1 cellular context compared by ENCODE assay signal in the genomic region with DNA sequence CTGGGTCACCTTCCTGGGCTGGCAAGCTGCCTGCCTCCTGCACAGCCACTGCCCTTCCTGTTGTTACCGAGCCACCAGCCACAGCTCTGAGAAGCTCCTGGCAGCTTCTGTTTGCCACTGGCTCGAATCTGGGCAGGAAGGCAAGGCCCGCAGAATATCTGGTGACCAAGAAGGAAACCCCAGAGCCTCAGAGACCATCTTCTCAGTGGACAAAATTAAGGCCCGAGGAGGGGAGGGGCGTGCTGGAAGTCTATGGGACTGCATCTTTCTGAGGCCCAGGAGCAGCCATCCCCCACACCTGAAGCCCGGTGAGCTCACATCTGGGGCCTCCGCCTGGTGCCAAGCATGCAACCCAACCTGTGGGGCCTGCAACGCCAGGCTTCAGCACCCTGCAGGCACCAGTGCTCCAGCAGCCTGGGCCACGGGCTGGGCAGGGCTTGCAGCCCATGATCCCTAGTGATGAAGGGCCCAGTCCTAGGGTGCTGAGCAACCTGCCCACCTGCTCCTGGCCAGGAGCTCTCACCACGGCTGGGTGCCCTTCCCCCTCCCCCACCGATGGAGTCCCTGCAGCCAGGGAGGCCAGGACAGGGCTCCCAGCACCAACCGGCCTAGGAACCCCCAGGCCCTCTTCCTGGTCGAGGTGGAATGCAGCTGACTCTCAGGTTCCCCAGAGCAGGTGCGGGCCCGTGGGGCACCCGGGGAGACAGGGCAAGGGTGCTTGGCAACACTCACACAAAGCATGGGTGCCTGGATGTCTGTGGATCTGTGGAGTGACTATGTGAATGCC.
TF ChIP-seq lines count a peak whose summit lies in the region.

No MANE protein-coding gene starts in this region.

TF ChIP-seq in HEK293, 187 proteins besides CTCF, POLR2A, EP300 and RAD21 (continued from another document):
- TF ChIP-seq, protein P1, sequence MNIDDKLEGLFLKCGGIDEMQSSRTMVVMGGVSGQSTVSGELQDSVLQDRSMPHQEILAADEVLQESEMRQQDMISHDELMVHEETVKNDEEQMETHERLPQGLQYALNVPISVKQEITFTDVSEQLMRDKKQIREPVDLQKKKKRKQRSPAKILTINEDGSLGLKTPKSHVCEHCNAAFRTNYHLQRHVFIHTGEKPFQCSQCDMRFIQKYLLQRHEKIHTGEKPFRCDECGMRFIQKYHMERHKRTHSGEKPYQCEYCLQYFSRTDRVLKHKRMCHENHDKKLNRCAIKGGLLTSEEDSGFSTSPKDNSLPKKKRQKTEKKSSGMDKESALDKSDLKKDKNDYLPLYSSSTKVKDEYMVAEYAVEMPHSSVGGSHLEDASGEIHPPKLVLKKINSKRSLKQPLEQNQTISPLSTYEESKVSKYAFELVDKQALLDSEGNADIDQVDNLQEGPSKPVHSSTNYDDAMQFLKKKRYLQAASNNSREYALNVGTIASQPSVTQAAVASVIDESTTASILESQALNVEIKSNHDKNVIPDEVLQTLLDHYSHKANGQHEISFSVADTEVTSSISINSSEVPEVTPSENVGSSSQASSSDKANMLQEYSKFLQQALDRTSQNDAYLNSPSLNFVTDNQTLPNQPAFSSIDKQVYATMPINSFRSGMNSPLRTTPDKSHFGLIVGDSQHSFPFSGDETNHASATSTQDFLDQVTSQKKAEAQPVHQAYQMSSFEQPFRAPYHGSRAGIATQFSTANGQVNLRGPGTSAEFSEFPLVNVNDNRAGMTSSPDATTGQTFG (tag by site-specific recombination; IDR thresholded peaks at IDR 0.05; ENCODE audit: borderline replicate concordance) = no peak
- TF ChIP-seq SCRT2 (tag by site-specific recombination; IDR thresholded peaks at IDR 0.05) (peak; percentile 15; the same call in 1 of the 2 replicates), ZFHX2 (tag by site-specific recombination; conservative IDR thresholded peaks at IDR 0.05) (no peak), ZNF600 (tag by site-specific recombination; IDR thresholded peaks at IDR 0.05) (no peak), GLI4 (tag by site-specific recombination; IDR thresholded peaks at IDR 0.05) (no peak), ZBTB48 (tag by site-specific recombination; IDR thresholded peaks at IDR 0.05) (0 out of 2 replicates have a peak, but pooled peaks have one; percentile 16), ZBTB49 (tag by site-specific recombination; IDR thresholded peaks at IDR 0.05; ENCODE audit: low read depth) (no peak), ZNF707 (tag by site-specific recombination; IDR thresholded peaks at IDR 0.05) (no peak), GLIS1 (tag by site-specific recombination; IDR thresholded peaks at IDR 0.05) (no peak), OSR2 (tag by site-specific recombination; IDR thresholded peaks at IDR 0.05) (peak; percentile 44), ZSCAN16 (tag by site-specific recombination; IDR thresholded peaks at IDR 0.05) (no peak), ZNF133 (tag by site-specific recombination; IDR thresholded peaks at IDR 0.05) (no peak), ZNF341 (tag by site-specific recombination; IDR thresholded peaks at IDR 0.05; ENCODE audit: low read depth) (no peak), ZNF792 (tag by site-specific recombination; IDR thresholded peaks at IDR 0.05) (no peak), ZNF37A (tag by site-specific recombination; IDR thresholded peaks at IDR 0.05) (no peak), ZNF645 (tag by site-specific recombination; IDR thresholded peaks at IDR 0.05) (no peak), ZNF660 (tag by site-specific recombination; IDR thresholded peaks at IDR 0.05) (no peak), ZNF366 (tag by site-specific recombination; conservative IDR thresholded peaks at IDR 0.05) (no peak), ZBTB17 (tag by site-specific recombination; IDR thresholded peaks at IDR 0.05) (no peak), ZNF211 (tag by site-specific recombination; IDR thresholded peaks at IDR 0.05; ENCODE audit: low read depth) (no peak), ZNF16 (tag by site-specific recombination; IDR thresholded peaks at IDR 0.05; ENCODE audit: low read depth) (no peak)
- TF ChIP-seq, protein P2, sequence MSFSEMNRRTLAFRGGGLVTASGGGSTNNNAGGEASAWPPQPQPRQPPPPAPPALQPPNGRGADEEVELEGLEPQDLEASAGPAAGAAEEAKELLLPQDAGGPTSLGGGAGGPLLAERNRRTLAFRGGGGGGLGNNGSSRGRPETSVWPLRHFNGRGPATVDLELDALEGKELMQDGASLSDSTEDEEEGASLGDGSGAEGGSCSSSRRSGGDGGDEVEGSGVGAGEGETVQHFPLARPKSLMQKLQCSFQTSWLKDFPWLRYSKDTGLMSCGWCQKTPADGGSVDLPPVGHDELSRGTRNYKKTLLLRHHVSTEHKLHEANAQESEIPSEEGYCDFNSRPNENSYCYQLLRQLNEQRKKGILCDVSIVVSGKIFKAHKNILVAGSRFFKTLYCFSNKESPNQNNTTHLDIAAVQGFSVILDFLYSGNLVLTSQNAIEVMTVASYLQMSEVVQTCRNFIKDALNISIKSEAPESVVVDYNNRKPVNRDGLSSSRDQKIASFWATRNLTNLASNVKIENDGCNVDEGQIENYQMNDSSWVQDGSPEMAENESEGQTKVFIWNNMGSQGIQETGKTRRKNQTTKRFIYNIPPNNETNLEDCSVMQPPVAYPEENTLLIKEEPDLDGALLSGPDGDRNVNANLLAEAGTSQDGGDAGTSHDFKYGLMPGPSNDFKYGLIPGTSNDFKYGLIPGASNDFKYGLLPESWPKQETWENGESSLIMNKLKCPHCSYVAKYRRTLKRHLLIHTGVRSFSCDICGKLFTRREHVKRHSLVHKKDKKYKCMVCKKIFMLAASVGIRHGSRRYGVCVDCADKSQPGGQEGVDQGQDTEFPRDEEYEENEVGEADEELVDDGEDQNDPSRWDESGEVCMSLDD (tag by site-specific recombination; IDR thresholded peaks at IDR 0.05) = no peak
- TF ChIP-seq, protein P3, sequence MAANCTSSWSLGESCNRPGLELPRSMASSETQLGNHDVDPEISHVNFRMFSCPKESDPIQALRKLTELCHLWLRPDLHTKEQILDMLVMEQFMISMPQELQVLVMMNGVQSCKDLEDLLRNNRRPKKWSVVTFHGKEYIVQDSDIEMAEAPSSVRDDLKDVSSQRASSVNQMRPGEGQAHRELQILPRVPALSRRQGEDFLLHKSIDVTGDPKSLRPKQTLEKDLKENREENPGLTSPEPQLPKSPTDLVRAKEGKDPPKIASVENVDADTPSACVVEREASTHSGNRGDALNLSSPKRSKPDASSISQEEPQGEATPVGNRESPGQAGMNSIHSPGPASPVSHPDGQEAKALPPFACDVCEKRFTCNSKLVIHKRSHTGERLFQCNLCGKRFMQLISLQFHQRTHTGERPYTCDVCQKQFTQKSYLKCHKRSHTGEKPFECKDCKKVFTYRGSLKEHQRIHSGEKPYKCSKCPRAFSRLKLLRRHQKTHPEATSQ (tag by site-specific recombination; IDR thresholded peaks at IDR 0.05) = no peak
- TF ChIP-seq, protein P4, sequence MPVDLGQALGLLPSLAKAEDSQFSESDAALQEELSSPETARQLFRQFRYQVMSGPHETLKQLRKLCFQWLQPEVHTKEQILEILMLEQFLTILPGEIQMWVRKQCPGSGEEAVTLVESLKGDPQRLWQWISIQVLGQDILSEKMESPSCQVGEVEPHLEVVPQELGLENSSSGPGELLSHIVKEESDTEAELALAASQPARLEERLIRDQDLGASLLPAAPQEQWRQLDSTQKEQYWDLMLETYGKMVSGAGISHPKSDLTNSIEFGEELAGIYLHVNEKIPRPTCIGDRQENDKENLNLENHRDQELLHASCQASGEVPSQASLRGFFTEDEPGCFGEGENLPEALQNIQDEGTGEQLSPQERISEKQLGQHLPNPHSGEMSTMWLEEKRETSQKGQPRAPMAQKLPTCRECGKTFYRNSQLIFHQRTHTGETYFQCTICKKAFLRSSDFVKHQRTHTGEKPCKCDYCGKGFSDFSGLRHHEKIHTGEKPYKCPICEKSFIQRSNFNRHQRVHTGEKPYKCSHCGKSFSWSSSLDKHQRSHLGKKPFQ (tag by site-specific recombination; IDR thresholded peaks at IDR 0.05) = no peak
- TF ChIP-seq, protein P5, sequence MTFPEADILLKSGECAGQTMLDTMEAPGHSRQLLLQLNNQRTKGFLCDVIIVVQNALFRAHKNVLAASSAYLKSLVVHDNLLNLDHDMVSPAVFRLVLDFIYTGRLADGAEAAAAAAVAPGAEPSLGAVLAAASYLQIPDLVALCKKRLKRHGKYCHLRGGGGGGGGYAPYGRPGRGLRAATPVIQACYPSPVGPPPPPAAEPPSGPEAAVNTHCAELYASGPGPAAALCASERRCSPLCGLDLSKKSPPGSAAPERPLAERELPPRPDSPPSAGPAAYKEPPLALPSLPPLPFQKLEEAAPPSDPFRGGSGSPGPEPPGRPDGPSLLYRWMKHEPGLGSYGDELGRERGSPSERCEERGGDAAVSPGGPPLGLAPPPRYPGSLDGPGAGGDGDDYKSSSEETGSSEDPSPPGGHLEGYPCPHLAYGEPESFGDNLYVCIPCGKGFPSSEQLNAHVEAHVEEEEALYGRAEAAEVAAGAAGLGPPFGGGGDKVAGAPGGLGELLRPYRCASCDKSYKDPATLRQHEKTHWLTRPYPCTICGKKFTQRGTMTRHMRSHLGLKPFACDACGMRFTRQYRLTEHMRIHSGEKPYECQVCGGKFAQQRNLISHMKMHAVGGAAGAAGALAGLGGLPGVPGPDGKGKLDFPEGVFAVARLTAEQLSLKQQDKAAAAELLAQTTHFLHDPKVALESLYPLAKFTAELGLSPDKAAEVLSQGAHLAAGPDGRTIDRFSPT (tag by site-specific recombination; IDR thresholded peaks at IDR 0.05) = 0 out of 2 replicates have a peak, but pooled peaks have one; percentile 12
